In genomic region chr9:104287255-104287872, GRCh38 we compare ENCODE assay signal across 19 cellular contexts.
"Had no signal": no experiment of that assay in that cellular context is flagged by ENCODE, and none has a peak within 500 bp of the region (broad histone marks: within the 10 kb centered on the region; RNA-seq: fewer than 3 reads in every experiment).

No MANE protein-coding gene starts in this region.

- ATAC-seq: activated CD4-positive, alpha-beta T cell treated with anti-CD3 and anti-CD28 coated beads for 36 hours; left ventricle myocardium superior; natural killer cell treated with Interleukin-12 subunit alpha and Interleukin-12 subunit beta and Interleukin-15 and Interleukin-18, amount 100 ng/mL, for 72 hours; upper lobe of right lung; WTC11 had no signal

- H3K27ac ChIP-seq: right atrium auricular region, upper lobe of right lung had no signal

- H3K27me3 ChIP-seq: hepatocyte, right atrium auricular region, upper lobe of right lung had no signal

- H3K79me2 ChIP-seq: hepatocyte had no signal

- H3K4me2 ChIP-seq: hepatocyte had no signal

- H2AFZ ChIP-seq: hepatocyte had no signal

- H3K4me1 ChIP-seq: right atrium auricular region, upper lobe of right lung had no signal

- DNase-seq: activated CD4-positive, alpha-beta T cell treated with anti-CD3 and anti-CD28 coated beads for 36 hours; activated CD4-positive, alpha-beta T cell treated with anti-CD3 and anti-CD28 coated beads, Interleukin-2, amount 50 U/mL, for 4 hours; activated CD8-positive, alpha-beta memory T cell treated with anti-CD3 and anti-CD28 coated beads for 24 hours; activated CD8-positive, alpha-beta memory T cell treated with anti-CD3 and anti-CD28 coated beads, Interleukin-2, amount 50 U/mL, for 4 hours; activated naive CD4-positive, alpha-beta T cell; activated naive CD8-positive, alpha-beta T cell treated with anti-CD3 and anti-CD28 coated beads for 36 hours; activated T-cell treated with anti-CD3 and anti-CD28 coated beads, Interleukin-2, amount 50 U/mL, for 24 hours; cerebellar nuclear complex; glutamatergic neuron; immature natural killer cell; left ventricle myocardium superior; stimulated activated CD4-positive, alpha-beta T cell treated with anti-CD3 and anti-CD28 coated beads, Interleukin-4, amount 100 ng/mL, for 24 hours; stimulated activated naive CD4-positive, alpha-beta T cell treated with Interleukin-2 at 50 U/mL for 16 hours; T1000; upper lobe of right lung had no signal

- H3K36me3 ChIP-seq: right atrium auricular region, upper lobe of right lung had no signal

- H3K9me3 ChIP-seq: right atrium auricular region, upper lobe of right lung had no signal

- H3K4me3 ChIP-seq: hepatocyte, right atrium auricular region, upper lobe of right lung had no signal
